ENCODE assay signal across 8 cellular contexts in genomic region chr5:91584352-91584751, GRCh38.
"Had no signal": no experiment of that assay in that cellular context is flagged by ENCODE, and none has a peak within 500 bp of the region (broad histone marks: within the 10 kb centered on the region; RNA-seq: fewer than 3 reads in every experiment).

No MANE protein-coding gene starts in this region.

- H3K9me3 ChIP-seq: HAP-1 had no signal

- H3K4me3 ChIP-seq: GM23248, GM23338, HAP-1 had no signal

- H3K4me2 ChIP-seq: GM23338 had no signal

- H3K9ac ChIP-seq: GM23248 had no signal

- DNase-seq: GM23248, GOT3, H7, H9, HCEC 1CT, HFFc6 had no signal

- H3K27ac ChIP-seq: GM23248 had no signal

- H2AFZ ChIP-seq: GM23248, GM23338 had no signal

- H3K36me3 ChIP-seq: HAP-1 had no signal
